In genomic region chr9:123326662-123327093, GRCh38 we compare ENCODE assay signal across 8 cellular contexts. TPM values are rescaled to one million over a fixed set of nuclear protein-coding genes. Genes with fewer than 3 reads are reported as not detected.
DNase-seq lines count a peak whose midpoint lies in the region; ATAC-seq and TF ChIP-seq lines count a peak whose summit lies in the region.
"Had no signal": no experiment of that assay in that cellular context is flagged by ENCODE, and none has a peak within 500 bp of the region (broad histone marks: within the 10 kb centered on the region; RNA-seq: fewer than 3 reads in every experiment).

No MANE protein-coding gene starts in this region.

- no TSS peak for BruUV-seq in mammary epithelial cell (replicated peaks; lab: Mats Ljungman, UMichigan)

- H3K4me2 ChIP-seq in mammary epithelial cell (ENCODE audit: insufficient read depth, low read depth, low read length), result peak overlapping the region; percentile 24

- no peak overlapping the region for H3K4me3 ChIP-seq in mammary epithelial cell (replicated peaks in 1 of 3; ENCODE audit: insufficient read depth in 1 of 3, low read depth in 2 of 3, low read length in 3 of 3)
- H3K4me3 ChIP-seq in skeletal muscle tissue (ENCODE audit: low read length in 3 of 3), result peak overlapping the region in 2 of 3 donors; percentile 19 to 45

- no peak for TF ChIP-seq CTCF in mammary epithelial cell (conservative IDR thresholded peaks at IDR 0.05 in 1 of 2, IDR thresholded peaks at IDR 0.05 in 1 of 2; ENCODE audit: extremely low read depth in 1 of 2, insufficient read depth in 1 of 2, low read depth in 1 of 2, low read length in 2 of 2)

- no peaks in the 10 kb centered on the region for H3K9me3 Mint-ChIP-seq in activated CD8-positive, alpha-beta memory T cell treated with anti-CD3 and anti-CD28 coated beads, Interleukin-2, amount 10 ng/mL, durations not matched to agents 7 days and 5 days (ENCODE audit: low read depth)

- dilution Hi-C loops in mammary epithelial cell (cut with HindIII; ENCODE audit: low sequenced_read_pairs), result no loop called here

- intact Hi-C loops in mammary epithelial cell (cut with micrococcal nuclease), result no loop called here

- H4K20me1 ChIP-seq in mammary epithelial cell (ENCODE audit: insufficient read depth, low read length), result no peaks in the 10 kb centered on the region

- H3K9ac ChIP-seq in mammary epithelial cell (ENCODE audit: insufficient read depth, low read length) (no peak overlapping the region), skeletal muscle tissue (ENCODE audit: low read depth in 1 of 3, low read length in 3 of 3) (peak overlapping the region in 1 of 3 donors; percentile 33)

- peaks cover 13% of the 10 kb centered on the region for H3K4me1 ChIP-seq in mammary epithelial cell (ENCODE audit: insufficient read depth, low read length)
- H3K4me1 ChIP-seq in skeletal muscle tissue (ENCODE audit: control insufficient read depth in 3 of 3, insufficient read depth in 3 of 3, low read length in 3 of 3), result peaks cover 12 to 16% (median 14%) of the 10 kb centered on the region in 3 donors

- H3K79me2 ChIP-seq in mammary epithelial cell (ENCODE audit: insufficient read depth, low read length), result no peaks in the 10 kb centered on the region

- no peaks in the 10 kb centered on the region for H3K9me3 ChIP-seq in mammary epithelial cell (replicated peaks; ENCODE audit: insufficient read depth, low read length)
- H3K9me3 ChIP-seq in skeletal muscle tissue (ENCODE audit: control insufficient read depth in 3 of 3, low read length in 3 of 3), result no peaks in the 10 kb centered on the region

- H3K4me1 Mint-ChIP-seq in activated CD8-positive, alpha-beta memory T cell treated with anti-CD3 and anti-CD28 coated beads, Interleukin-2, amount 10 ng/mL, durations not matched to agents 7 days and 5 days, result peaks cover 33% of the 10 kb centered on the region

- H3K36me3 Mint-ChIP-seq in activated CD8-positive, alpha-beta memory T cell treated with anti-CD3 and anti-CD28 coated beads, Interleukin-2, amount 10 ng/mL, durations not matched to agents 7 days and 5 days, result no peaks in the 10 kb centered on the region

- peaks cover 4% of the 10 kb centered on the region for H3K27me3 Mint-ChIP-seq in activated CD8-positive, alpha-beta memory T cell treated with anti-CD3 and anti-CD28 coated beads, Interleukin-2, amount 10 ng/mL, durations not matched to agents 7 days and 5 days

- no peak overlapping the region for H3K27ac Mint-ChIP-seq in activated CD8-positive, alpha-beta memory T cell treated with anti-CD3 and anti-CD28 coated beads, Interleukin-2, amount 10 ng/mL, durations not matched to agents 7 days and 5 days

- DNase-seq in mammary epithelial cell (no peak), COLO829 (ENCODE audit: low spot score) (no peak), NCI-H1694 treated with DMSO at 0.1 percent for 48 hours (lab: John Stamatoyannopoulos, UW) (no peak)
- DNase-seq in activated CD8-positive, alpha-beta memory T cell treated with anti-CD3 and anti-CD28 coated beads, Interleukin-2, amount 10 ng/mL, durations not matched to agents 7 days and 5 days, result no peak
- DNase-seq: stimulated activated CD4-positive, alpha-beta T cell treated with anti-CD3 and anti-CD28 coated beads, Interleukin-2, amount 100 ng/mL, for 48 hours had no signal

- CTCF ChIA-PET in mammary epithelial cell (lab: Charles Lee; ENCODE audit: low non-redundant PET), result no interaction called here
- CTCF ChIA-PET in activated CD8-positive, alpha-beta memory T cell treated with anti-CD3 and anti-CD28 coated beads, Interleukin-2, amount 10 ng/mL, durations not matched to agents 7 days and 5 days (lab: Charles Lee), result interaction anchor here (1.0 to 2.3 kb wide), 3 partner anchors 13 to 20 kb away, joined by 3 to 6 read pairs (median 3); no protein-coding TSS in a partner anchor

- H3K36me3 ChIP-seq in mammary epithelial cell (ENCODE audit: insufficient read depth, low read length) (no peaks in the 10 kb centered on the region), skeletal muscle tissue (ENCODE audit: control insufficient read depth in 3 of 3, insufficient read depth in 3 of 3, low read length in 3 of 3) (no peaks in the 10 kb centered on the region)

- peak overlapping the region; percentile 68 for H2AFZ ChIP-seq in mammary epithelial cell (ENCODE audit: low read depth, low read length)

- H3K4me3 Mint-ChIP-seq in activated CD8-positive, alpha-beta memory T cell treated with anti-CD3 and anti-CD28 coated beads, Interleukin-2, amount 10 ng/mL, durations not matched to agents 7 days and 5 days, result no peak overlapping the region

- in situ Hi-C loops in mammary epithelial cell (cut with MboI; ENCODE audit: low sequenced_read_pairs in 2 of 2), result loop anchor here in 1 of 2 donors (25.0 kb wide), 1 partner anchor 864 kb away; no protein-coding TSS in a partner anchor

- no peaks in the 10 kb centered on the region for H3K27me3 ChIP-seq in mammary epithelial cell (ENCODE audit: insufficient read depth, low read length)
- H3K27me3 ChIP-seq in skeletal muscle tissue (ENCODE audit: control insufficient read depth in 3 of 3, insufficient read depth in 3 of 3, low read length in 3 of 3), result no peaks in the 10 kb centered on the region

- no peak overlapping the region for H3K27ac ChIP-seq in mammary epithelial cell (ENCODE audit: insufficient read depth, low read depth, low read length)
- no peak overlapping the region for H3K27ac ChIP-seq in skeletal muscle tissue (ENCODE audit: low read depth, low read length)

- TF ChIP-seq POLR2A in GM19193 (IDR thresholded peaks at IDR 0.05; ENCODE audit: extremely low read depth, insufficient read depth, insufficient read length), result peak; percentile 18

- ATAC-seq in HG03442 (IDR thresholded peaks at IDR 0.05; ENCODE audit: unreplicated experiment), result peak; percentile 37
- ATAC-seq in activated CD8-positive, alpha-beta memory T cell treated with anti-CD3 and anti-CD28 coated beads, Interleukin-2, amount 10 ng/mL, durations not matched to agents 7 days and 5 days, result no peak

- 76% methylated on average over 4 of the region's 5 CpGs for WGBS in mammary epithelial cell (ENCODE audit: low coverage, missing lambda C conversion rate)

RNA-seq across cellular contexts. Expression of gene CRB2, which starts 29.3 kb away (rescaled TPM):
- total RNA-seq in mammary epithelial cell (under 1 TPM in 1 of 2 donors, not detected in 1; 0.17 TPM), skeletal muscle tissue (under 0.01 TPM)
- not detected for polyA plus RNA-seq in mammary epithelial cell
- not detected for polyA minus RNA-seq in mammary epithelial cell
- not detected for total RNA-seq in activated CD8-positive, alpha-beta memory T cell treated with anti-CD3 and anti-CD28 coated beads, Interleukin-2, amount 10 ng/mL, durations not matched to agents 7 days and 5 days

RNA-seq across cellular contexts. Expression of gene STRBP, which starts 58.3 kb away (rescaled TPM):
- total RNA-seq in mammary epithelial cell, result 10 to 100 TPM; 10.8 to 11.6 TPM
- 7.9 TPM for polyA plus RNA-seq in mammary epithelial cell
- polyA minus RNA-seq in mammary epithelial cell, result 11.2 TPM
- 4.2 TPM for total RNA-seq in skeletal muscle tissue
- total RNA-seq in activated CD8-positive, alpha-beta memory T cell treated with anti-CD3 and anti-CD28 coated beads, Interleukin-2, amount 10 ng/mL, durations not matched to agents 7 days and 5 days, result 10 to 100 TPM; 19.3 to 27.4 TPM

Comparison
In these comparisons a context has a peak if more than half of its experiments do, and no peak if none do; other contexts are left out.
1. H3K4me3 ChIP-seq: peak in skeletal muscle tissue (2 of 3); none in mammary epithelial cell (0 of 3).